In genomic region chr22:46948411-46949144, GRCh38 we compare ENCODE assay signal across 15 cellular contexts.
DNase-seq lines count a peak whose midpoint lies in the region; ATAC-seq and TF ChIP-seq lines count a peak whose summit lies in the region.
"Had no signal": no experiment of that assay in that cellular context is flagged by ENCODE, and none has a peak within 500 bp of the region (broad histone marks: within the 10 kb centered on the region; RNA-seq: fewer than 3 reads in every experiment).

No MANE protein-coding gene starts in this region.

- H3K27ac Mint-ChIP-seq in activated naive CD4-positive, alpha-beta T cell treated with anti-CD3 and anti-CD28 coated beads for 36 hours: peak overlapping the region; percentile 36
- H3K27ac Mint-ChIP-seq in natural killer cell treated with Interleukin-12 subunit alpha and Interleukin-12 subunit beta and Interleukin-15 and Interleukin-18, amount 100 ng/mL, for 72 hours: no peak overlapping the region
- H3K27ac Mint-ChIP-seq: B cell; CD8-positive, alpha-beta T cell had no signal

- H3K4me2 ChIP-seq in neural cell (ENCODE audit: low read length): peak overlapping the region; percentile 18

- TF ChIP-seq CTCF in GM13977 (IDR thresholded peaks at IDR 0.05; ENCODE audit: extremely low read depth, insufficient read depth, missing control alignments) (no peak), neural cell (IDR thresholded peaks at IDR 0.05; ENCODE audit: poor library complexity, severe bottlenecking) (no peak), thyroid gland (IDR thresholded peaks at IDR 0.05) (no peak)

- H4K20me1 ChIP-seq in neural cell (ENCODE audit: insufficient read depth): no peaks in the 10 kb centered on the region

- H3K9me2 ChIP-seq in neural cell (ENCODE audit: insufficient read depth, low read length): no peaks in the 10 kb centered on the region

- no peaks in the 10 kb centered on the region for H3K9me3 Mint-ChIP-seq in activated naive CD4-positive, alpha-beta T cell treated with anti-CD3 and anti-CD28 coated beads for 36 hours
- H3K9me3 Mint-ChIP-seq in natural killer cell treated with Interleukin-12 subunit alpha and Interleukin-12 subunit beta and Interleukin-15 and Interleukin-18, amount 100 ng/mL, for 72 hours: no peaks in the 10 kb centered on the region
- H3K9me3 Mint-ChIP-seq: CD14-positive monocyte; CD8-positive, alpha-beta T cell had no signal

- peak overlapping the region; percentile 34 for H3K4me3 ChIP-seq in neural cell (ENCODE audit: low read length)
- H3K4me3 ChIP-seq in thyroid gland (replicated peaks in 1 of 3): no peak overlapping the region
- H3K4me3 ChIP-seq: HAP-1 had no signal

- no peaks in the 10 kb centered on the region for H3K9me3 ChIP-seq in neural cell (ENCODE audit: low read length)
- H3K9me3 ChIP-seq in thyroid gland: no peaks in the 10 kb centered on the region
- H3K9me3 ChIP-seq: HAP-1 had no signal

- 92 to 94% methylated on average over 16 of the region's 16 CpGs for WGBS in thyroid gland, 2 donors

- H3K79me2 ChIP-seq in neural cell (replicated peaks; ENCODE audit: insufficient read depth, low read length): no peaks in the 10 kb centered on the region

- no peaks in the 10 kb centered on the region for H3K27me3 Mint-ChIP-seq in activated naive CD4-positive, alpha-beta T cell treated with anti-CD3 and anti-CD28 coated beads for 36 hours (ENCODE audit: low read depth)
- no peaks in the 10 kb centered on the region for H3K27me3 Mint-ChIP-seq in natural killer cell treated with Interleukin-12 subunit alpha and Interleukin-12 subunit beta and Interleukin-15 and Interleukin-18, amount 100 ng/mL, for 72 hours
- H3K27me3 Mint-ChIP-seq: B cell had no signal

- H3K4me3 Mint-ChIP-seq in activated naive CD4-positive, alpha-beta T cell treated with anti-CD3 and anti-CD28 coated beads for 36 hours: no peak overlapping the region
- H3K4me3 Mint-ChIP-seq in natural killer cell treated with Interleukin-12 subunit alpha and Interleukin-12 subunit beta and Interleukin-15 and Interleukin-18, amount 100 ng/mL, for 72 hours: no peak overlapping the region
- H3K4me3 Mint-ChIP-seq: B cell; CD14-positive monocyte; CD8-positive, alpha-beta T cell had no signal

- peak overlapping the region; percentile 84 for H3K27ac ChIP-seq in neural cell (ENCODE audit: low read length)
- peak overlapping the region in 1 of 3 donors; percentile 40 for H3K27ac ChIP-seq in thyroid gland

- peak overlapping the region; percentile 53 for H3K9ac ChIP-seq in neural cell (ENCODE audit: low read length)

- TF ChIP-seq EP300 in neural cell (conservative IDR thresholded peaks at IDR 0.05; ENCODE audit: poor library complexity, severe bottlenecking): no peak

- H2AFZ ChIP-seq in neural cell (ENCODE audit: low read depth, low read length): peak overlapping the region; percentile 46

- peaks cover 15 to 23% of the 10 kb centered on the region in 2 donors for H3K4me1 ChIP-seq in thyroid gland

- in situ Hi-C loops in GM13977 (cut with MboI; ENCODE audit: low pct_unique_long_range_greater_than_20kb, low sequenced_read_pairs, unreplicated experiment): no loop called here

- TF ChIP-seq RAD21 in neural cell (conservative IDR thresholded peaks at IDR 0.05): no peak

- CTCF ChIA-PET in activated naive CD4-positive, alpha-beta T cell treated with anti-CD3 and anti-CD28 coated beads for 36 hours (lab: Charles Lee): no interaction called here

- H3K27me3 ChIP-seq in neural cell (ENCODE audit: insufficient read depth, low read depth, low read length) (no peaks in the 10 kb centered on the region), thyroid gland (no peaks in the 10 kb centered on the region)

- H3K4me1 Mint-ChIP-seq in activated naive CD4-positive, alpha-beta T cell treated with anti-CD3 and anti-CD28 coated beads for 36 hours (ENCODE audit: low read depth): peaks cover 5% of the 10 kb centered on the region
- H3K4me1 Mint-ChIP-seq in natural killer cell treated with Interleukin-12 subunit alpha and Interleukin-12 subunit beta and Interleukin-15 and Interleukin-18, amount 100 ng/mL, for 72 hours (ENCODE audit: low read depth in 2 of 2): peaks cover 9 to 32% of the 10 kb centered on the region in 2 donors

- DNase-seq in activated naive CD4-positive, alpha-beta T cell treated with anti-CD3 and anti-CD28 coated beads for 36 hours: no peak
- DNase-seq in activated naive CD4-positive, alpha-beta T cell treated with Interleukin-2 at 50 U/mL for 16 hours: no peak
- DNase-seq in GM13977 (ENCODE audit: low spot score): peak; percentile 3
- DNase-seq in ureter (ENCODE audit: low spot score): peak; percentile 29
- no peak for DNase-seq in NCI-H82 (lab: John Stamatoyannopoulos, UW)
- DNase-seq in natural killer cell treated with Interleukin-12 subunit alpha and Interleukin-12 subunit beta and Interleukin-15 and Interleukin-18, amount 100 ng/mL, for 72 hours (ENCODE audit: low spot score): no peak
- DNase-seq in thyroid gland: no peak
- DNase-seq: Calu3; CD8-positive, alpha-beta T cell; DMS 273 treated with DMSO at 0.1 percent for 48 hours; IMR-90 had no signal

- H3K36me3 Mint-ChIP-seq in activated naive CD4-positive, alpha-beta T cell treated with anti-CD3 and anti-CD28 coated beads for 36 hours (ENCODE audit: low read depth): peaks cover 11% of the 10 kb centered on the region
- peaks cover 4% of the 10 kb centered on the region for H3K36me3 Mint-ChIP-seq in natural killer cell treated with Interleukin-12 subunit alpha and Interleukin-12 subunit beta and Interleukin-15 and Interleukin-18, amount 100 ng/mL, for 72 hours

- intact Hi-C loops in activated naive CD4-positive, alpha-beta T cell treated with anti-CD3 and anti-CD28 coated beads for 36 hours (cut with micrococcal nuclease): no loop called here
- intact Hi-C loops in thyroid gland (cut with DNase I): no loop called here

- peaks cover 7% of the 10 kb centered on the region for H3F3A ChIP-seq in neural cell (ENCODE audit: insufficient read depth, low read length, poor library complexity, severe bottlenecking)

- H3K36me3 ChIP-seq in neural cell (ENCODE audit: insufficient read depth, low read length) (no peaks in the 10 kb centered on the region), thyroid gland (no peaks in the 10 kb centered on the region)
- H3K36me3 ChIP-seq: HAP-1 had no signal

- no peak for ATAC-seq in natural killer cell treated with Interleukin-12 subunit alpha and Interleukin-12 subunit beta and Interleukin-15 and Interleukin-18, amount 100 ng/mL, for 72 hours
- ATAC-seq: CD8-positive, alpha-beta T cell had no signal

- no peak for TF ChIP-seq POLR2A in thyroid gland (IDR thresholded peaks at IDR 0.05)

TF ChIP-seq in neural cell, 6 proteins besides CTCF, POLR2A, EP300 and RAD21:
- TF ChIP-seq TAF1 (IDR thresholded peaks at IDR 0.05; ENCODE audit: low read depth): no peak
- TF ChIP-seq MXI1 (conservative IDR thresholded peaks at IDR 0.05; ENCODE audit: poor library complexity, severe bottlenecking): no peak
- no peak for TF ChIP-seq REST (IDR thresholded peaks at IDR 0.05; ENCODE audit: borderline replicate concordance)
- no peak for TF ChIP-seq SMC3 (conservative IDR thresholded peaks at IDR 0.05; ENCODE audit: poor library complexity)
- TF ChIP-seq POLR2AphosphoS5 (IDR thresholded peaks at IDR 0.05): no peak
- TF ChIP-seq EZH2 (IDR thresholded peaks at IDR 0.05; ENCODE audit: borderline replicate concordance, insufficient read depth, low read length, poor library complexity, severe bottlenecking): no peak

Comparison
In these comparisons a context has a peak if more than half of its experiments do, and no peak if none do; other contexts are left out.
1. DNase-seq: peak in GM13977 (single experiment) and ureter (single experiment); none in activated naive CD4-positive, alpha-beta T cell treated with anti-CD3 and anti-CD28 coated beads for 36 hours (single experiment), activated naive CD4-positive, alpha-beta T cell treated with Interleukin-2 at 50 U/mL for 16 hours (single experiment), NCI-H82 (single experiment), natural killer cell treated with Interleukin-12 subunit alpha and Interleukin-12 subunit beta and Interleukin-15 and Interleukin-18, amount 100 ng/mL, for 72 hours (single experiment) and thyroid gland (0 of 2).